Comparison of ENCODE assay signal across 8 cellular contexts in the genomic region with DNA sequence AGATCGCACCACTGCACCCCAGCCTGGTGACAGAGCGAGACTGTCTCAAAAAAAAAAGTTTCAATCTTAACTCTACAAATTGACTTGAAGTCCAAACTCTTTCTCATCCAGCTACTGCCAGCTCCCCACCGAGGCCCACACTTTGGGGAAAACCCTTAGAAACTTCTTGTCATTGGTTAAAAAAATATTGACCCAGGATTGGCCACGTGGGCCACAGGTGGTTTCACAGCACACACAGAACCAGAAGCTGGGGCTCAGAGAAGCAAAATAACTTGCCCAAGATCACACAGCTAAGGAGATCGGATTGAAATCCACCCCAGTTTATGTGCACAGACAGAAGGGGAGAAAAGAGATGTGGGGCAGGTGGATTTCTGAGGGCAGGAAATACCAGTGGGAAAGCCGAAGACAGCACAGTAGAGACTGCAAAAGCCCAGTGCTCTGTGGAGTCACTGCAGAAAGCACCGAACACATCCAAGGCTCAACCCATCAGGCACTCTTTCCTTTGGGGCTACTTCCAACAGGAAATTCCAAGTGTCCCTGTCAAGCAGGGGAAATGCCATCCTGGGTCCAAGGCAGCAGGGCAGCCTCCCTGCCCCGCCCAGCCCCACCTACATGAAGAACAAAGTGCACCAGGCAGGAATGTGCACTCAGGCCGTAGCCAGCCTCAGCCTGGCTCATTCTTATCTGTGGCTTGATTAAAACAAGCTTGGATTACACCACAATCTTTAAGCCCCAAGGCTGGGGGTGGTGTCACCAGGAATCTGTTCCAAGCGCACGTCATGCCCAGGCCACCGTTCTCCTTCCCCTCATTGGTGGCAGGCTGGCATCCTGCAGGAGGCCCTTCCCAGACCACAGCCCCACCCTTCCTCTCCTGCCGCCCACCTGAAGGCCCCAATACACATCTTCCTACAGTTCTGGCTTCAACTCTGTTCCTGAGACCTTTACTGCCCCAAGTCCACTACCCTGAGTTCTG.
DNase-seq lines count a peak whose midpoint lies in the region; ATAC-seq and TF ChIP-seq lines count a peak whose summit lies in the region.

No MANE protein-coding gene starts in this region.

- ATAC-seq in GM18511 (IDR thresholded peaks at IDR 0.05; ENCODE audit: unreplicated experiment) (no peak), GM21367 (IDR thresholded peaks at IDR 0.05; ENCODE audit: unreplicated experiment) (no peak)

- H3K27ac Mint-ChIP-seq in mesothelial cell of epicardium: peak overlapping the region; percentile 66

- no peaks in the 10 kb centered on the region for H3K27me3 Mint-ChIP-seq in mesothelial cell of epicardium (ENCODE audit: low read depth)

- no peaks in the 10 kb centered on the region for H3K27me3 ChIP-seq in effector memory CD4-positive, alpha-beta T cell (replicated peaks; ENCODE audit: control insufficient read depth, insufficient read depth, low read length, poor library complexity, severe bottlenecking)

- peak; percentile 69 for DNase-seq in AG08396 (ENCODE audit: low spot score)
- DNase-seq in HuH-7 (ENCODE audit: low spot score): peak; percentile 76
- DNase-seq in cardiac fibroblast (ENCODE audit: low read depth in 2 of 2): peak; percentile 64 to 90
- DNase-seq in mesothelial cell of epicardium (ENCODE audit: low spot score in 2 of 2, unreplicated experiment in 2 of 2): no peak
- no peak for DNase-seq in KG1 (lab: John Stamatoyannopoulos, UW)
- no peak for DNase-seq in effector memory CD4-positive, alpha-beta T cell

- H3K4me3 Mint-ChIP-seq in mesothelial cell of epicardium: no peak overlapping the region

- H3K27ac ChIP-seq in effector memory CD4-positive, alpha-beta T cell (ENCODE audit: insufficient read depth, low read length, poor library complexity, severe bottlenecking): no peak overlapping the region

- peaks cover 31% of the 10 kb centered on the region for H3K4me1 Mint-ChIP-seq in mesothelial cell of epicardium

- H3K4me3 ChIP-seq in cardiac fibroblast (replicated peaks in 1 of 2; ENCODE audit: low read depth in 2 of 2, low read length in 2 of 2): no peak overlapping the region
- H3K4me3 ChIP-seq in effector memory CD4-positive, alpha-beta T cell (ENCODE audit: insufficient read depth, low read depth, low read length, poor library complexity, severe bottlenecking): no peak overlapping the region

- no peaks in the 10 kb centered on the region for H3K9me3 Mint-ChIP-seq in mesothelial cell of epicardium

- no peaks in the 10 kb centered on the region for H3K4me1 ChIP-seq in effector memory CD4-positive, alpha-beta T cell (ENCODE audit: control insufficient read depth, insufficient read depth, low read length, poor library complexity, severe bottlenecking)

- no peak for TF ChIP-seq CTCF in cardiac fibroblast (IDR thresholded peaks at IDR 0.05; ENCODE audit: low read depth, low read length)
- TF ChIP-seq CTCF in mesothelial cell of epicardium (IDR thresholded peaks at IDR 0.05; ENCODE audit: unreplicated experiment): no peak

- no peaks in the 10 kb centered on the region for H3K9me3 ChIP-seq in effector memory CD4-positive, alpha-beta T cell (ENCODE audit: control insufficient read depth, low read length)

- no peaks in the 10 kb centered on the region for H3K36me3 ChIP-seq in effector memory CD4-positive, alpha-beta T cell (ENCODE audit: control insufficient read depth, insufficient read depth, low read length)

- H3K36me3 Mint-ChIP-seq in mesothelial cell of epicardium: no peaks in the 10 kb centered on the region

Comparison
In these comparisons a context has a peak if more than half of its experiments do, and no peak if none do; other contexts are left out.
1. DNase-seq: peak in AG08396 (single experiment), HuH-7 (single experiment) and cardiac fibroblast (2 of 2); none in mesothelial cell of epicardium (0 of 2), KG1 (single experiment) and effector memory CD4-positive, alpha-beta T cell (0 of 3).